Comparison of ENCODE assay signal across 8 cellular contexts in the genomic region with DNA sequence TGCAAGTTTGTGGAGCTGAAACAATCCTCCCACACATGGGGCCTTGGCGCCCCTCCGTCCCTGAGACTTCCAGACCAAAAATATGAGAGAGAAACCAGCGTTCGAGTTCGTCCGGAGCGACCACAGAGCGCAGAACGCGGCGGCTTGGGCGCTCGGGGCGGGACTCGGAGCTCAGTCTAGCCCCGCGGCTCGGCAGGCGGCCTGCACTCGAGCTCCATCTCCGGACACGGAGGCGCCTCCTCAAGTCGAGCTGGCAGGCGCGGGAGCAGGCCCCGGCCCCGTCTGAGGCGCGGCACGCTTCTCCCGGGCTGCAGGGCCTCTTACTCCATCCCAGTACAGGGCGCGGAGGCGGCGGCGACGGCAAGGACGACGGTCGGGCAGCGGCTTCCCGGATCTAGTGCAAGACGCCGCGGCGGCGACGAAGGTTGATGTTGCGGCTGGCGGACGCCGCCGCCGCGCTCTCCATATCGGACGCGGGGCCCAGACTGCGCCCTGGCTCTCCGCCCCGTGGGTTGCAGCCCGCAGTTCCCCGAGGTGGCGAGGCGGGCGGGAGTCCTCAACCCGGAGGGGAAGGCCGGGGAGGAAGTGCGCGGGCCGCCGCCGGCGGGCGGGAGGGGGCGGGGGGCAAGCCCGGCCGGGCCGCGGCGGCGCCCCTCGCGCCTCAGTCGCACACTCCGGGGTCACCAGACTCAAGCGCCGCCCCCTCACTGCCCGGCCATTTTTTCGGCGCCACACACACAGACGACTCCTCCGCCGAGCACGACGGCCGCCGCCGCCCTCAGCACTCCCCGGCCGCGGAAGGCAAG. TPM values are rescaled to one million over a fixed set of nuclear protein-coding genes. Genes with fewer than 3 reads are reported as not detected.
DNase-seq lines count a peak whose midpoint lies in the region; TF ChIP-seq lines count a peak whose summit lies in the region.

No MANE protein-coding gene starts in this region.

- H3F3A ChIP-seq in MM.1S (ENCODE audit: insufficient read depth, low read length): peaks cover 62% of the 10 kb centered on the region

- no peak for TF ChIP-seq CTCF in MM.1S (IDR thresholded peaks at IDR 0.05; ENCODE audit: low read length)
- no peak for TF ChIP-seq CTCF in mammary epithelial cell (conservative IDR thresholded peaks at IDR 0.05 in 1 of 2, IDR thresholded peaks at IDR 0.05 in 1 of 2; ENCODE audit: extremely low read depth in 1 of 2, insufficient read depth in 1 of 2, low read depth in 1 of 2, low read length in 2 of 2)

- no peaks in the 10 kb centered on the region for H3K9me3 Mint-ChIP-seq in T-helper 1 cell treated with Interleukin-12 subunit alpha and Interleukin-12 subunit beta and Interleukin-4 antibody, amounts not matched to agents 30 μg/mL and 1 μg/mL, for 36 hours

- H3K4me3 Mint-ChIP-seq in T-helper 1 cell treated with Interleukin-12 subunit alpha and Interleukin-12 subunit beta and Interleukin-4 antibody, amounts not matched to agents 30 μg/mL and 1 μg/mL, for 36 hours: peak overlapping the region; percentile 93

- H3K27me3 ChIP-seq in H7 (ENCODE audit: control insufficient read depth, insufficient read depth, low read length) (no peaks in the 10 kb centered on the region), MM.1S (replicated peaks; ENCODE audit: insufficient read depth, low read length) (no peaks in the 10 kb centered on the region), mammary epithelial cell (ENCODE audit: insufficient read depth, low read length) (no peaks in the 10 kb centered on the region)

- H3K4me2 ChIP-seq in MM.1S (ENCODE audit: low read depth, low read length): peak overlapping the region; percentile 85
- peak overlapping the region; percentile 89 for H3K4me2 ChIP-seq in mammary epithelial cell (ENCODE audit: insufficient read depth, low read depth, low read length)

- H3K4me1 Mint-ChIP-seq in T-helper 1 cell treated with Interleukin-12 subunit alpha and Interleukin-12 subunit beta and Interleukin-4 antibody, amounts not matched to agents 30 μg/mL and 1 μg/mL, for 36 hours (ENCODE audit: low read depth): peaks cover 38% of the 10 kb centered on the region

- H4K20me1 ChIP-seq in MM.1S (ENCODE audit: insufficient read depth, low read length): peaks cover 38% of the 10 kb centered on the region
- H4K20me1 ChIP-seq in mammary epithelial cell (ENCODE audit: insufficient read depth, low read length): peaks cover 10% of the 10 kb centered on the region

- H2AFZ ChIP-seq in MM.1S (ENCODE audit: low read length) (no peak overlapping the region), mammary epithelial cell (ENCODE audit: low read depth, low read length) (peak overlapping the region; percentile 95)

- CTCF ChIA-PET in mammary epithelial cell (lab: Charles Lee; ENCODE audit: low non-redundant PET): interaction anchor here (0.6 kb wide), 1 partner anchor 557 kb away, joined by 3 read pairs; a partner anchor contains a TSS

- peaks cover 60% of the 10 kb centered on the region for H3K79me2 ChIP-seq in MM.1S (ENCODE audit: low read length)
- H3K79me2 ChIP-seq in mammary epithelial cell (ENCODE audit: insufficient read depth, low read length): peaks cover 57% of the 10 kb centered on the region

- WGBS in mammary epithelial cell (ENCODE audit: low coverage, missing lambda C conversion rate): 2% methylated on average over 22 of the region's 103 CpGs

- H3K4me1 ChIP-seq in MM.1S (ENCODE audit: low read length): peaks cover 10% of the 10 kb centered on the region
- H3K4me1 ChIP-seq in mammary epithelial cell (ENCODE audit: insufficient read depth, low read length): peaks cover 16% of the 10 kb centered on the region

- H3K27ac ChIP-seq in MM.1S (ENCODE audit: low read length) (peak overlapping the region; percentile 98), mammary epithelial cell (ENCODE audit: insufficient read depth, low read depth, low read length) (peak overlapping the region; percentile 76)

- peak in 2 of 3 experiments; percentile 66 to 80 for DNase-seq in NCI-H1417 (lab: John Stamatoyannopoulos, UW)
- no peak for DNase-seq in NCI-H1417 treated with DMSO at 0.1 percent for 48 hours (lab: John Stamatoyannopoulos, UW)
- peak; percentile 93 for DNase-seq in H7
- peak; percentile 69 for DNase-seq in MM.1S
- peak; percentile 80 for DNase-seq in mammary epithelial cell
- peak; percentile 53 for DNase-seq in inferior parietal cortex (ENCODE audit: extremely low spot score)
- DNase-seq in smooth muscle cell of the brain vasculature (ENCODE audit: low read depth, low spot score): peak; percentile 36

- H3K27me3 Mint-ChIP-seq in T-helper 1 cell treated with Interleukin-12 subunit alpha and Interleukin-12 subunit beta and Interleukin-4 antibody, amounts not matched to agents 30 μg/mL and 1 μg/mL, for 36 hours (ENCODE audit: low read depth): peaks cover 4% of the 10 kb centered on the region

- in situ Hi-C loops in mammary epithelial cell (cut with MboI; ENCODE audit: low sequenced_read_pairs in 2 of 2): loop anchor here in 1 of 2 donors (10.0 kb wide), 1 partner anchor 121 kb away; no protein-coding TSS in a partner anchor

- H3K9ac ChIP-seq in MM.1S (ENCODE audit: low read length) (peak overlapping the region; percentile 96), mammary epithelial cell (ENCODE audit: insufficient read depth, low read length) (peak overlapping the region; percentile 93)

- H3K4me3 ChIP-seq in H7 (ENCODE audit: insufficient read depth, low read depth, low read length) (peak overlapping the region; percentile 93), MM.1S (ENCODE audit: low read length) (peak overlapping the region; percentile 76), mammary epithelial cell (replicated peaks in 1 of 3; ENCODE audit: insufficient read depth in 1 of 3, low read depth in 2 of 3, low read length in 3 of 3) (peak overlapping the region; percentile 66 to 93 (median 92))

- dilution Hi-C loops in mammary epithelial cell (cut with HindIII; ENCODE audit: low sequenced_read_pairs): no loop called here

- H3K36me3 Mint-ChIP-seq in T-helper 1 cell treated with Interleukin-12 subunit alpha and Interleukin-12 subunit beta and Interleukin-4 antibody, amounts not matched to agents 30 μg/mL and 1 μg/mL, for 36 hours (ENCODE audit: low read depth): peaks cover 34% of the 10 kb centered on the region

- peak overlapping the region; percentile 99 for H3K27ac Mint-ChIP-seq in T-helper 1 cell treated with Interleukin-12 subunit alpha and Interleukin-12 subunit beta and Interleukin-4 antibody, amounts not matched to agents 30 μg/mL and 1 μg/mL, for 36 hours

- H3K9me3 ChIP-seq in MM.1S (replicated peaks; ENCODE audit: insufficient read depth, low read length) (no peaks in the 10 kb centered on the region), mammary epithelial cell (replicated peaks; ENCODE audit: insufficient read depth, low read length) (no peaks in the 10 kb centered on the region)

- H3K36me3 ChIP-seq in H7 (replicated peaks; ENCODE audit: control insufficient read depth, insufficient read depth, low read length) (no peaks in the 10 kb centered on the region), MM.1S (replicated peaks; ENCODE audit: insufficient read depth, low read length) (no peaks in the 10 kb centered on the region), mammary epithelial cell (ENCODE audit: insufficient read depth, low read length) (no peaks in the 10 kb centered on the region)

- no TSS peak for BruUV-seq in mammary epithelial cell (replicated peaks; lab: Mats Ljungman, UMichigan)

- intact Hi-C loops in mammary epithelial cell (cut with micrococcal nuclease): loop anchor here (1.0 to 10.0 kb wide), 6 partner anchors 53 to 819 kb away; a partner anchor contains a TSS

- H3K9me2 ChIP-seq in MM.1S (replicated peaks; ENCODE audit: insufficient read depth, low read length): no peaks in the 10 kb centered on the region

RNA-seq across cellular contexts. Expression of a gene that starts 0.7 kb away (rescaled TPM):
- 10.7 and 16.3 TPM in 2 replicates for total RNA-seq in H7 (2014; rRNA removed; shearing (Covaris generic))
- total RNA-seq in mammary epithelial cell: 10 to 100 TPM; 15.2 to 20.7 TPM
- 9.3 TPM for polyA plus RNA-seq in mammary epithelial cell
- 37.2 TPM for polyA minus RNA-seq in mammary epithelial cell

RNA-seq across cellular contexts. Expression of a gene that starts 54.7 kb away (rescaled TPM):
- 98.0 and 117 TPM in 2 replicates for total RNA-seq in H7 (2014; rRNA removed; shearing (Covaris generic))
- total RNA-seq in mammary epithelial cell: 10 to 100 TPM; 29.7 to 35.5 TPM
- polyA plus RNA-seq in mammary epithelial cell: 46.3 TPM
- polyA minus RNA-seq in mammary epithelial cell: 82.4 TPM
